In the genomic region with DNA sequence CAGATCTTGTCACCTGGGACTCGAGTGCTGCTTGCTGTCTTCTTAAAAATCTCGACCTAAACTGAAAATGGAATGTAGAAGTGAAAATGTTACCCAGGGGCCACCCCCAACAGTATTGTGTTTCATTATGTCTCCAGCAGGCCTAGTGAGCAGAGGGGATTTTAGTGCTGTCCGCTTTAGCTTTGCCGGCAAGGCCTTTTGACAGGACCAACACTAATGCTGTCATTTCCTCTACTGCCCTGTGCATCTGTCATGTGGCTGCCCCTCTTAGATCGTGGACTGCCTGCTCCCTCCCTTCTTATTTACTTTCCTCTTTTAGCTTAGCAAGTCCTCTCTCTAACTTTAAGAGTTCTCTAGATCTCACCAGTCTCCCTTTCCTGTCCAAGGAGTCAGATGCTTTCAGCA, we compare ENCODE assay signal across 1 cellular context.
A peak's percentile ranks its signal among the peaks of the same experiment; 100 is the strongest.
TF ChIP-seq lines count a peak whose summit lies in the region.

No MANE protein-coding gene starts in this region.

TF ChIP-seq in GM12878, 131 proteins besides CTCF, POLR2A, EP300 and RAD21 (continued from another document and continues in another):
- TF ChIP-seq BHLHE40 (IDR thresholded peaks at IDR 0.05; ENCODE audit: borderline replicate concordance in 1 of 2, low read depth in 2 of 2, low read length in 1 of 2) (peak; percentile 22 to 31; a peak in 1 of 4 replicates), LARP7 (IDR thresholded peaks at IDR 0.05) (no peak), SIN3A (IDR thresholded peaks at IDR 0.05; ENCODE audit: low read depth, low read length) (peak; percentile 30; the same call in 1 of the 2 replicates), POU2F2 (IDR thresholded peaks at IDR 0.05; ENCODE audit: borderline replicate concordance, low read depth, low read length) (peak; percentile 36; the same call in 1 of the 3 replicates), POLR2AphosphoS2 (IDR thresholded peaks at IDR 0.05; ENCODE audit: low read depth, low read length) (no peak), STAT3 (IDR thresholded peaks at IDR 0.05; ENCODE audit: low read depth, low read length) (0 out of 2 replicates have a peak, but pooled peaks have one; percentile 39), ZNF24 (IDR thresholded peaks at IDR 0.05) (peak; percentile 86), HDGF (IDR thresholded peaks at IDR 0.05) (no peak), SRF (IDR thresholded peaks at IDR 0.05; ENCODE audit: low read depth in 2 of 2, low read length in 2 of 2) (no peak), KDM1A (IDR thresholded peaks at IDR 0.05; ENCODE audit: borderline replicate concordance) (no peak), NR2C1 (IDR thresholded peaks at IDR 0.05) (no peak), CHD1 (IDR thresholded peaks at IDR 0.05; ENCODE audit: low read depth, low read length) (0 out of 2 replicates have a peak, but pooled peaks have one; percentile 52), CREB1 (IDR thresholded peaks at IDR 0.05; ENCODE audit: low read depth) (peak; percentile 85), MEF2B (IDR thresholded peaks at IDR 0.05; ENCODE audit: partially characterized antibody, poor library complexity, severe bottlenecking) (peak; percentile 70), MEF2A (IDR thresholded peaks at IDR 0.05; ENCODE audit: insufficient read depth, low read depth, low read length) (no peak), NBN (IDR thresholded peaks at IDR 0.05) (peak; percentile 63; the same call in 1 of the 2 replicates), SUZ12 (IDR thresholded peaks at IDR 0.05; ENCODE audit: unreplicated experiment) (no peak), ZNF207 (IDR thresholded peaks at IDR 0.05; ENCODE audit: borderline replicate concordance) (no peak), NR2C2 (IDR thresholded peaks at IDR 0.05; ENCODE audit: borderline replicate concordance, control insufficient read depth, insufficient read length, low read depth) (no peak), HDAC2 (IDR thresholded peaks at IDR 0.05) (no peak), RFX5 (IDR thresholded peaks at IDR 0.05; ENCODE audit: low read depth, low read length) (no peak), NFXL1 (IDR thresholded peaks at IDR 0.05; ENCODE audit: borderline replicate concordance) (no peak), CEBPB (IDR thresholded peaks at IDR 0.05; ENCODE audit: borderline replicate concordance in 1 of 2, low read depth in 2 of 2, low read length in 2 of 2) (no peak), NFIC (IDR thresholded peaks at IDR 0.05; ENCODE audit: low read depth, low read length) (peak; percentile 81), KLF5 (IDR thresholded peaks at IDR 0.05; ENCODE audit: partially characterized antibody) (no peak), CHD4 (IDR thresholded peaks at IDR 0.05) (no peak), ZZZ3 (IDR thresholded peaks at IDR 0.05; ENCODE audit: control insufficient read depth, insufficient read length, low read depth) (no peak), FOXK2 (IDR thresholded peaks at IDR 0.05) (no peak), RAD51 (IDR thresholded peaks at IDR 0.05) (peak; percentile 68), SP1 (IDR thresholded peaks at IDR 0.05; ENCODE audit: low read depth, low read length) (no peak), RELA (IDR thresholded peaks at IDR 0.05; ENCODE audit: borderline replicate concordance, partially characterized antibody) (peak; percentile 42), STAT1 (conservative IDR thresholded peaks at IDR 0.05) (no peak)
- TF ChIP-seq, protein P1, sequence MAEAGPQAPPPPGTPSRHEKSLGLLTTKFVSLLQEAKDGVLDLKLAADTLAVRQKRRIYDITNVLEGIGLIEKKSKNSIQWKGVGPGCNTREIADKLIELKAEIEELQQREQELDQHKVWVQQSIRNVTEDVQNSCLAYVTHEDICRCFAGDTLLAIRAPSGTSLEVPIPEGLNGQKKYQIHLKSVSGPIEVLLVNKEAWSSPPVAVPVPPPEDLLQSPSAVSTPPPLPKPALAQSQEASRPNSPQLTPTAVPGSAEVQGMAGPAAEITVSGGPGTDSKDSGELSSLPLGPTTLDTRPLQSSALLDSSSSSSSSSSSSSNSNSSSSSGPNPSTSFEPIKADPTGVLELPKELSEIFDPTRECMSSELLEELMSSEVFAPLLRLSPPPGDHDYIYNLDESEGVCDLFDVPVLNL (IDR thresholded peaks at IDR 0.05; ENCODE audit: low read depth, low read length), result no peak
- TF ChIP-seq, protein P2, sequence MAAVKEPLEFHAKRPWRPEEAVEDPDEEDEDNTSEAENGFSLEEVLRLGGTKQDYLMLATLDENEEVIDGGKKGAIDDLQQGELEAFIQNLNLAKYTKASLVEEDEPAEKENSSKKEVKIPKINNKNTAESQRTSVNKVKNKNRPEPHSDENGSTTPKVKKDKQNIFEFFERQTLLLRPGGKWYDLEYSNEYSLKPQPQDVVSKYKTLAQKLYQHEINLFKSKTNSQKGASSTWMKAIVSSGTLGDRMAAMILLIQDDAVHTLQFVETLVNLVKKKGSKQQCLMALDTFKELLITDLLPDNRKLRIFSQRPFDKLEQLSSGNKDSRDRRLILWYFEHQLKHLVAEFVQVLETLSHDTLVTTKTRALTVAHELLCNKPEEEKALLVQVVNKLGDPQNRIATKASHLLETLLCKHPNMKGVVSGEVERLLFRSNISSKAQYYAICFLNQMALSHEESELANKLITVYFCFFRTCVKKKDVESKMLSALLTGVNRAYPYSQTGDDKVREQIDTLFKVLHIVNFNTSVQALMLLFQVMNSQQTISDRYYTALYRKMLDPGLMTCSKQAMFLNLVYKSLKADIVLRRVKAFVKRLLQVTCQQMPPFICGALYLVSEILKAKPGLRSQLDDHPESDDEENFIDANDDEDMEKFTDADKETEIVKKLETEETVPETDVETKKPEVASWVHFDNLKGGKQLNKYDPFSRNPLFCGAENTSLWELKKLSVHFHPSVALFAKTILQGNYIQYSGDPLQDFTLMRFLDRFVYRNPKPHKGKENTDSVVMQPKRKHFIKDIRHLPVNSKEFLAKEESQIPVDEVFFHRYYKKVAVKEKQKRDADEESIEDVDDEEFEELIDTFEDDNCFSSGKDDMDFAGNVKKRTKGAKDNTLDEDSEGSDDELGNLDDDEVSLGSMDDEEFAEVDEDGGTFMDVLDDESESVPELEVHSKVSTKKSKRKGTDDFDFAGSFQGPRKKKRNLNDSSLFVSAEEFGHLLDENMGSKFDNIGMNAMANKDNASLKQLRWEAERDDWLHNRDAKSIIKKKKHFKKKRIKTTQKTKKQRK (IDR thresholded peaks at IDR 0.05; ENCODE audit: low read depth, low read length), result no peak
- TF ChIP-seq, protein P3, sequence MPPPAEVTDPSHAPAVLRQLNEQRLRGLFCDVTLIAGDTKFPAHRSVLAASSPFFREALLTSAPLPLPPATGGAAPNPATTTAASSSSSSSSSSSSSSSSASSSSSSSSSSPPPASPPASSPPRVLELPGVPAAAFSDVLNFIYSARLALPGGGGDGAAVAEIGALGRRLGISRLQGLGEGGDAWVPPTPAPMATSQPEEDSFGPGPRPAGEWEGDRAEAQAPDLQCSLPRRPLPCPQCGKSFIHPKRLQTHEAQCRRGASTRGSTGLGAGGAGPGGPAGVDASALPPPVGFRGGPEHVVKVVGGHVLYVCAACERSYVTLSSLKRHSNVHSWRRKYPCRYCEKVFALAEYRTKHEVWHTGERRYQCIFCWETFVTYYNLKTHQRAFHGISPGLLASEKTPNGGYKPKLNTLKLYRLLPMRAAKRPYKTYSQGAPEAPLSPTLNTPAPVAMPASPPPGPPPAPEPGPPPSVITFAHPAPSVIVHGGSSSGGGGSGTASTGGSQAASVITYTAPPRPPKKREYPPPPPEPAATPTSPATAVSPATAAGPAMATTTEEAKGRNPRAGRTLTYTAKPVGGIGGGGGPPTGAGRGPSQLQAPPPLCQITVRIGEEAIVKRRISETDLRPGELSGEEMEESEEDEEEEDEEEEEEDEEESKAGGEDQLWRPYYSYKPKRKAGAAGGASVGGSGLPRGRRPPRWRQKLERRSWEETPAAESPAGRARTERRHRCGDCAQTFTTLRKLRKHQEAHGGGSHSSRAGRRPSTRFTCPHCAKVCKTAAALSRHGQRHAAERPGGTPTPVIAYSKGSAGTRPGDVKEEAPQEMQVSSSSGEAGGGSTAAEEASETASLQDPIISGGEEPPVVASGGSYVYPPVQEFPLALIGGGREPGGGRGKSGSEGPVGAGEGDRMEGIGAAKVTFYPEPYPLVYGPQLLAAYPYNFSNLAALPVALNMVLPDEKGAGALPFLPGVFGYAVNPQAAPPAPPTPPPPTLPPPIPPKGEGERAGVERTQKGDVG (CRISPR knock-in tag; IDR thresholded peaks at IDR 0.05), result no peak
- TF ChIP-seq, protein P4, sequence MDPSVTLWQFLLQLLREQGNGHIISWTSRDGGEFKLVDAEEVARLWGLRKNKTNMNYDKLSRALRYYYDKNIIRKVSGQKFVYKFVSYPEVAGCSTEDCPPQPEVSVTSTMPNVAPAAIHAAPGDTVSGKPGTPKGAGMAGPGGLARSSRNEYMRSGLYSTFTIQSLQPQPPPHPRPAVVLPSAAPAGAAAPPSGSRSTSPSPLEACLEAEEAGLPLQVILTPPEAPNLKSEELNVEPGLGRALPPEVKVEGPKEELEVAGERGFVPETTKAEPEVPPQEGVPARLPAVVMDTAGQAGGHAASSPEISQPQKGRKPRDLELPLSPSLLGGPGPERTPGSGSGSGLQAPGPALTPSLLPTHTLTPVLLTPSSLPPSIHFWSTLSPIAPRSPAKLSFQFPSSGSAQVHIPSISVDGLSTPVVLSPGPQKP (IDR thresholded peaks at IDR 0.05; ENCODE audit: low read depth, low read length), result no peak
- TF ChIP-seq, protein P5, sequence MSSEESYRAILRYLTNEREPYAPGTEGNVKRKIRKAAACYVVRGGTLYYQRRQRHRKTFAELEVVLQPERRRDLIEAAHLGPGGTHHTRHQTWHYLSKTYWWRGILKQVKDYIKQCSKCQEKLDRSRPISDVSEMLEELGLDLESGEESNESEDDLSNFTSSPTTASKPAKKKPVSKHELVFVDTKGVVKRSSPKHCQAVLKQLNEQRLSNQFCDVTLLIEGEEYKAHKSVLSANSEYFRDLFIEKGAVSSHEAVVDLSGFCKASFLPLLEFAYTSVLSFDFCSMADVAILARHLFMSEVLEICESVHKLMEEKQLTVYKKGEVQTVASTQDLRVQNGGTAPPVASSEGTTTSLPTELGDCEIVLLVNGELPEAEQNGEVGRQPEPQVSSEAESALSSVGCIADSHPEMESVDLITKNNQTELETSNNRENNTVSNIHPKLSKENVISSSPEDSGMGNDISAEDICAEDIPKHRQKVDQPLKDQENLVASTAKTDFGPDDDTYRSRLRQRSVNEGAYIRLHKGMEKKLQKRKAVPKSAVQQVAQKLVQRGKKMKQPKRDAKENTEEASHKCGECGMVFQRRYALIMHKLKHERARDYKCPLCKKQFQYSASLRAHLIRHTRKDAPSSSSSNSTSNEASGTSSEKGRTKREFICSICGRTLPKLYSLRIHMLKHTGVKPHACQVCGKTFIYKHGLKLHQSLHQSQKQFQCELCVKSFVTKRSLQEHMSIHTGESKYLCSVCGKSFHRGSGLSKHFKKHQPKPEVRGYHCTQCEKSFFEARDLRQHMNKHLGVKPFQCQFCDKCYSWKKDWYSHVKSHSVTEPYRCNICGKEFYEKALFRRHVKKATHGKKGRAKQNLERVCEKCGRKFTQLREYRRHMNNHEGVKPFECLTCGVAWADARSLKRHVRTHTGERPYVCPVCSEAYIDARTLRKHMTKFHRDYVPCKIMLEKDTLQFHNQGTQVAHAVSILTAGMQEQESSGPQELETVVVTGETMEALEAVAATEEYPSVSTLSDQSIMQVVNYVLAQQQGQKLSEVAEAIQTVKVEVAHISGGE (CRISPR knock-in tag; IDR thresholded peaks at IDR 0.05), result no peak
- TF ChIP-seq, protein P6, sequence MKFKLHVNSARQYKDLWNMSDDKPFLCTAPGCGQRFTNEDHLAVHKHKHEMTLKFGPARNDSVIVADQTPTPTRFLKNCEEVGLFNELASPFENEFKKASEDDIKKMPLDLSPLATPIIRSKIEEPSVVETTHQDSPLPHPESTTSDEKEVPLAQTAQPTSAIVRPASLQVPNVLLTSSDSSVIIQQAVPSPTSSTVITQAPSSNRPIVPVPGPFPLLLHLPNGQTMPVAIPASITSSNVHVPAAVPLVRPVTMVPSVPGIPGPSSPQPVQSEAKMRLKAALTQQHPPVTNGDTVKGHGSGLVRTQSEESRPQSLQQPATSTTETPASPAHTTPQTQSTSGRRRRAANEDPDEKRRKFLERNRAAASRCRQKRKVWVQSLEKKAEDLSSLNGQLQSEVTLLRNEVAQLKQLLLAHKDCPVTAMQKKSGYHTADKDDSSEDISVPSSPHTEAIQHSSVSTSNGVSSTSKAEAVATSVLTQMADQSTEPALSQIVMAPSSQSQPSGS (IDR thresholded peaks at IDR 0.05; ENCODE audit: low read length), result peak; percentile 88
- TF ChIP-seq, protein P7, sequence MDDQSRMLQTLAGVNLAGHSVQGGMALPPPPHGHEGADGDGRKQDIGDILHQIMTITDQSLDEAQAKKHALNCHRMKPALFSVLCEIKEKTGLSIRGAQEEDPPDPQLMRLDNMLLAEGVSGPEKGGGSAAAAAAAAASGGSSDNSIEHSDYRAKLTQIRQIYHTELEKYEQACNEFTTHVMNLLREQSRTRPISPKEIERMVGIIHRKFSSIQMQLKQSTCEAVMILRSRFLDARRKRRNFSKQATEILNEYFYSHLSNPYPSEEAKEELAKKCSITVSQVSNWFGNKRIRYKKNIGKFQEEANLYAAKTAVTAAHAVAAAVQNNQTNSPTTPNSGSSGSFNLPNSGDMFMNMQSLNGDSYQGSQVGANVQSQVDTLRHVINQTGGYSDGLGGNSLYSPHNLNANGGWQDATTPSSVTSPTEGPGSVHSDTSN (IDR thresholded peaks at IDR 0.05; ENCODE audit: insufficient replicate concordance, low read depth, low read length), result no peak
- TF ChIP-seq, protein P8, sequence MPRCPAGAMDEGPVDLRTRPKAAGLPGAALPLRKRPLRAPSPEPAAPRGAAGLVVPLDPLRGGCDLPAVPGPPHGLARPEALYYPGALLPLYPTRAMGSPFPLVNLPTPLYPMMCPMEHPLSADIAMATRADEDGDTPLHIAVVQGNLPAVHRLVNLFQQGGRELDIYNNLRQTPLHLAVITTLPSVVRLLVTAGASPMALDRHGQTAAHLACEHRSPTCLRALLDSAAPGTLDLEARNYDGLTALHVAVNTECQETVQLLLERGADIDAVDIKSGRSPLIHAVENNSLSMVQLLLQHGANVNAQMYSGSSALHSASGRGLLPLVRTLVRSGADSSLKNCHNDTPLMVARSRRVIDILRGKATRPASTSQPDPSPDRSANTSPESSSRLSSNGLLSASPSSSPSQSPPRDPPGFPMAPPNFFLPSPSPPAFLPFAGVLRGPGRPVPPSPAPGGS (IDR thresholded peaks at IDR 0.05; ENCODE audit: borderline replicate concordance, insufficient read depth, low read depth, low read length, poor library complexity, severe bottlenecking), result peak; percentile 61
- TF ChIP-seq, protein P9, sequence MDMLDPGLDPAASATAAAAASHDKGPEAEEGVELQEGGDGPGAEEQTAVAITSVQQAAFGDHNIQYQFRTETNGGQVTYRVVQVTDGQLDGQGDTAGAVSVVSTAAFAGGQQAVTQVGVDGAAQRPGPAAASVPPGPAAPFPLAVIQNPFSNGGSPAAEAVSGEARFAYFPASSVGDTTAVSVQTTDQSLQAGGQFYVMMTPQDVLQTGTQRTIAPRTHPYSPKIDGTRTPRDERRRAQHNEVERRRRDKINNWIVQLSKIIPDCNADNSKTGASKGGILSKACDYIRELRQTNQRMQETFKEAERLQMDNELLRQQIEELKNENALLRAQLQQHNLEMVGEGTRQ (IDR thresholded peaks at IDR 0.05; ENCODE audit: borderline replicate concordance, low read depth, low read length), result peak; percentile 12; the same call in 1 of the 2 replicates
- TF ChIP-seq, protein P10, sequence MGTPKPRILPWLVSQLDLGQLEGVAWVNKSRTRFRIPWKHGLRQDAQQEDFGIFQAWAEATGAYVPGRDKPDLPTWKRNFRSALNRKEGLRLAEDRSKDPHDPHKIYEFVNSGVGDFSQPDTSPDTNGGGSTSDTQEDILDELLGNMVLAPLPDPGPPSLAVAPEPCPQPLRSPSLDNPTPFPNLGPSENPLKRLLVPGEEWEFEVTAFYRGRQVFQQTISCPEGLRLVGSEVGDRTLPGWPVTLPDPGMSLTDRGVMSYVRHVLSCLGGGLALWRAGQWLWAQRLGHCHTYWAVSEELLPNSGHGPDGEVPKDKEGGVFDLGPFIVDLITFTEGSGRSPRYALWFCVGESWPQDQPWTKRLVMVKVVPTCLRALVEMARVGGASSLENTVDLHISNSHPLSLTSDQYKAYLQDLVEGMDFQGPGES (IDR thresholded peaks at IDR 0.05), result no peak
